13 cellular contexts compared by ENCODE assay signal in the genomic region with DNA sequence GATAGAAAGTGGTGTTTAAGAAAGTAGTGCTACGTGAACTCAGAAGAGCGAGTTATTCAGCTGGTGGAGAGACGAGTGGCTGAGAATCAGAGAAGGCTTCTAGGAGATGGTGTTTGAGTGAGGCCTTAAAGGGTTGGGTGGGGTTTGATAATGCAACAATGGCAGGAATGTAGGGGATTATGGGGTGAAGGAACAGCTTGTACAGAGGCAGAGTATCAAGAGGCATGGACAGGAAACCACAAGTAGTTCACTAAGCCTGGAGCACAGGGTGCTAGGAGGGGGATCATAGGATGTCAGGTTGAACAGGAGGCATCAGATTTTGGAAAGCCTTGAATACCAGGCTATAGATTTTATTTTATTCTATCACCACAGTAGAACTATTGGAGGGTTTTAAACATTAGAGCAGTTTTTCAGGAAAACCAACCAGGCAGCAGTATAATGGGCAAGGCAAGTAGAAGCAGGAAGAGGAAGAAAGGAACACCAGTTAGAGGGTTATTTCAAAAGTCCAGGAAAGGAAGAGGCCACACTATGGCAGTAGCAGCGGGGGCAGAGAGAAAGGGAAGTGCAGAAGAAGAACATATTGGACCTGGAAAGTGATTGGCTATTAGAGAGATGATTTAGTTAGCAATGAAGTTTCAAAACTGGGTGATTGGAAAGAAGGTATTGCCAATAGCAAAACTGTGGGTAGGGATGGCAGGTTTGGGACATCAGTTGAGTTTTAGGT.
A peak's percentile ranks its signal among the peaks of the same experiment; 100 is the strongest.
DNase-seq lines count a peak whose midpoint lies in the region; ATAC-seq and TF ChIP-seq lines count a peak whose summit lies in the region.
"Had no signal": no experiment of that assay in that cellular context is flagged by ENCODE, and none has a peak within 500 bp of the region (broad histone marks: within the 10 kb centered on the region; RNA-seq: fewer than 3 reads in every experiment).

No MANE protein-coding gene starts in this region.

- no peak for DNase-seq in CD4-positive, alpha-beta T cell
- DNase-seq in adipocyte (ENCODE audit: low read depth) (peak; percentile 25), psoas muscle (no peak), AG08395 (ENCODE audit: low spot score) (no peak), RKO (ENCODE audit: low spot score) (no peak)
- no peak for DNase-seq in naive thymus-derived CD8-positive, alpha-beta T cell
- DNase-seq: aorta, Calu3, foreskin melanocyte, NCI-H1436 had no signal

- intact Hi-C loops in CD4-positive, alpha-beta T cell (cut with DNase I, micrococcal nuclease) = no loop called here
- intact Hi-C loops in psoas muscle (cut with DNase I) = no loop called here

- no peaks in the 10 kb centered on the region for H3K27me3 Mint-ChIP-seq in CD4-positive, alpha-beta T cell
- no peaks in the 10 kb centered on the region for H3K27me3 Mint-ChIP-seq in IgD-negative memory B cell
- H3K27me3 Mint-ChIP-seq in naive thymus-derived CD8-positive, alpha-beta T cell = no peaks in the 10 kb centered on the region

- POLR2A ChIA-PET in CD4-positive, alpha-beta T cell (lab: Charles Lee) = no interaction called here
- POLR2A ChIA-PET in naive thymus-derived CD8-positive, alpha-beta T cell (lab: Charles Lee) = no interaction called here

- H3K4me3 ChIP-seq in adipocyte (ENCODE audit: low read length) (no peak overlapping the region), psoas muscle (no peak overlapping the region)
- H3K4me3 ChIP-seq: skin epidermis, thyroid gland had no signal

- ATAC-seq in CD4-positive, alpha-beta T cell (ENCODE audit: poor library complexity) = no peak
- no peak for ATAC-seq in naive thymus-derived CD8-positive, alpha-beta T cell
- ATAC-seq in psoas muscle = no peak

- no peak for TF ChIP-seq CTCF in CD4-positive, alpha-beta T cell (IDR thresholded peaks at IDR 0.05)
- TF ChIP-seq CTCF in psoas muscle (IDR thresholded peaks at IDR 0.05) = no peak

- peaks cover 46% of the 10 kb centered on the region for H3K36me3 ChIP-seq in adipocyte (ENCODE audit: control insufficient read depth, insufficient read depth, low read length, severe bottlenecking)
- H3K36me3 ChIP-seq in psoas muscle (ENCODE audit: insufficient read depth in 1 of 2, low read depth in 1 of 2) = no peaks in the 10 kb centered on the region
- H3K36me3 ChIP-seq: thyroid gland had no signal

- WGBS in psoas muscle, 3 donors = 72 to 96% (median 91%) methylated on average over 4 of the region's 4 CpGs

- no peaks in the 10 kb centered on the region for H3K27me3 ChIP-seq in CD4-positive, alpha-beta T cell (ENCODE audit: control insufficient read depth, insufficient read depth, low read length)
- peaks cover 7% of the 10 kb centered on the region for H3K27me3 ChIP-seq in adipocyte (replicated peaks; ENCODE audit: control insufficient read depth, insufficient read depth, low read length)
- no peaks in the 10 kb centered on the region for H3K27me3 ChIP-seq in psoas muscle (ENCODE audit: insufficient read depth in 3 of 3, low read length in 2 of 3)
- H3K27me3 ChIP-seq: thyroid gland had no signal

- peaks cover 8% of the 10 kb centered on the region for H3K4me1 Mint-ChIP-seq in CD4-positive, alpha-beta T cell (ENCODE audit: low read depth)
- H3K4me1 Mint-ChIP-seq in IgD-negative memory B cell = peaks cover 0 to 6% (median 5%) of the 10 kb centered on the region in 3 donors
- H3K4me1 Mint-ChIP-seq in naive thymus-derived CD8-positive, alpha-beta T cell = peaks cover 11 to 17% (median 12%) of the 10 kb centered on the region in 4 donors

- peak overlapping the region; percentile 80 for H3K27ac Mint-ChIP-seq in CD4-positive, alpha-beta T cell
- peak overlapping the region; percentile 5 to 67 (median 65) for H3K27ac Mint-ChIP-seq in IgD-negative memory B cell
- peak overlapping the region; percentile 24 to 87 (median 51) for H3K27ac Mint-ChIP-seq in naive thymus-derived CD8-positive, alpha-beta T cell

- H3K9ac ChIP-seq in adipocyte (ENCODE audit: low read length) = no peak overlapping the region

- H3K4me3 Mint-ChIP-seq in CD4-positive, alpha-beta T cell = no peak overlapping the region
- no peak overlapping the region for H3K4me3 Mint-ChIP-seq in IgD-negative memory B cell
- peak overlapping the region in 1 of 10 donors; percentile 16 for H3K4me3 Mint-ChIP-seq in naive thymus-derived CD8-positive, alpha-beta T cell

- no peak overlapping the region for H3K27ac ChIP-seq in CD4-positive, alpha-beta T cell (ENCODE audit: low read depth, low read length)
- H3K27ac ChIP-seq in psoas muscle = no peak overlapping the region
- H3K27ac ChIP-seq: skin epidermis, thyroid gland had no signal

- H3K4me1 ChIP-seq in adipocyte (ENCODE audit: control insufficient read depth, insufficient read depth, low read length) = peaks cover 19% of the 10 kb centered on the region
- no peaks in the 10 kb centered on the region for H3K4me1 ChIP-seq in psoas muscle
- H3K4me1 ChIP-seq: thyroid gland had no signal

- no peaks in the 10 kb centered on the region for H3K9me3 Mint-ChIP-seq in CD4-positive, alpha-beta T cell
- H3K9me3 Mint-ChIP-seq in IgD-negative memory B cell = no peaks in the 10 kb centered on the region
- no peaks in the 10 kb centered on the region for H3K9me3 Mint-ChIP-seq in naive thymus-derived CD8-positive, alpha-beta T cell

- no peaks in the 10 kb centered on the region for H3K9me3 ChIP-seq in CD4-positive, alpha-beta T cell (ENCODE audit: control insufficient read depth, low read length)
- H3K9me3 ChIP-seq in adipocyte (ENCODE audit: control insufficient read depth, low read length) = no peaks in the 10 kb centered on the region
- H3K9me3 ChIP-seq in psoas muscle = no peaks in the 10 kb centered on the region
- H3K9me3 ChIP-seq: thyroid gland had no signal

- peaks cover 82% of the 10 kb centered on the region for H3K36me3 Mint-ChIP-seq in CD4-positive, alpha-beta T cell (ENCODE audit: low read depth)
- H3K36me3 Mint-ChIP-seq in IgD-negative memory B cell = no peaks in the 10 kb centered on the region
- H3K36me3 Mint-ChIP-seq in naive thymus-derived CD8-positive, alpha-beta T cell = peaks cover 0 to 84% (median 2%) of the 10 kb centered on the region in 3 donors

- CTCF ChIA-PET in CD4-positive, alpha-beta T cell (lab: Charles Lee) = no interaction called here
